6 cellular contexts compared by ENCODE assay signal in the genomic region with DNA sequence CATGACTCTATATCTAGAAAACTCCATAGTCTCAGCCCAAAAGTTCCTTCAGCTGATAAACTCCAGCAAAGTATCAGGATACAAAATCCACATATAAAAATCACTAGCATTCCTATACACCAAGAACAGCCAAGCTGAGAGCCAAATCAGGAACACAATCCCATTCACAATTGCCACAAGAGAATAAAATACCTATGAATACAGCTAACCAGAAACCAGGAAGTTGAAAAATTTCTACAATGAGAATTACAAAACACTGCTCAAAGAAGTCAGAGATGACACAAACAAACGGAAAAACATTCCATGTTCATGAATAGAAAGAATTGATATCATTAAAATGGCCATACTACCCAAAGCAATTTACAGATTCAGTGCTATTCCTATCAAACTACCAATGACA.
A peak's percentile ranks its signal among the peaks of the same experiment; 100 is the strongest.
DNase-seq lines count a peak whose midpoint lies in the region; FAIRE-seq and TF ChIP-seq lines count a peak whose summit lies in the region.
"Not testable (repeated sequence)": the region's sequence is repeated elsewhere in the genome, so short reads cannot be mapped to it uniquely, and the experiment has no call there.

No MANE protein-coding gene starts in this region.

- not testable (repeated sequence) for H3K27me3 ChIP-seq in bronchial epithelial cell (ENCODE audit: control insufficient read depth, insufficient read depth, low read length); neutrophil

- H3K36me3 ChIP-seq in bronchial epithelial cell (ENCODE audit: control insufficient read depth, insufficient read depth, low read length); neutrophil: not testable (repeated sequence)

- peaks cover 24 to 35% of the 10 kb centered on the region in 2 experiments for H3K4me1 ChIP-seq in neutrophil (ENCODE audit: control insufficient read depth in 1 of 2, insufficient read depth in 1 of 2, low read depth in 1 of 2, low read length in 1 of 2)

- H3K27ac ChIP-seq in neutrophil, result peak overlapping the region; percentile 44

- not testable (repeated sequence) for H3K4me3 ChIP-seq in bronchial epithelial cell (ENCODE audit: low read depth, low read length); neutrophil (ENCODE audit: low read depth in 1 of 2, low read length in 1 of 2)

- not testable (repeated sequence) for FAIRE-seq in bronchial epithelial cell (lab: Jason Lieb, UNC)

- H3K9me3 ChIP-seq in neutrophil, result not testable (repeated sequence)

- TF ChIP-seq CTCF in bronchial epithelial cell (IDR thresholded peaks at IDR 0.05; ENCODE audit: insufficient read depth, low read length, severe bottlenecking); neutrophil (IDR thresholded peaks at IDR 0.05): not testable (repeated sequence)

- DNase-seq in ELR (ENCODE audit: low read depth), result peak; percentile 13
- DNase-seq in HT1080 (ENCODE audit: low read depth), result peak; percentile 47
- peak; percentile 10 for DNase-seq in NOMO-1 treated with DMSO at 0.1 percent for 48 hours (lab: John Stamatoyannopoulos, UW; ENCODE audit: unreplicated experiment)
- peak; percentile 64 for DNase-seq in bronchial epithelial cell (ENCODE audit: low read depth)
- DNase-seq in fibroblast of gingiva (ENCODE audit: low read depth), result peak; percentile 6

Comparison
In these comparisons a context has a peak if more than half of its experiments do, and no peak if none do; other contexts are left out.
1. DNase-seq: peak in every context shown above with its lines; median percentile 64 in bronchial epithelial cell; 47 in HT1080; 13 in ELR; 10 in NOMO-1 treated with DMSO at 0.1 percent for 48 hours; 6 in fibroblast of gingiva.